In the genomic region with DNA sequence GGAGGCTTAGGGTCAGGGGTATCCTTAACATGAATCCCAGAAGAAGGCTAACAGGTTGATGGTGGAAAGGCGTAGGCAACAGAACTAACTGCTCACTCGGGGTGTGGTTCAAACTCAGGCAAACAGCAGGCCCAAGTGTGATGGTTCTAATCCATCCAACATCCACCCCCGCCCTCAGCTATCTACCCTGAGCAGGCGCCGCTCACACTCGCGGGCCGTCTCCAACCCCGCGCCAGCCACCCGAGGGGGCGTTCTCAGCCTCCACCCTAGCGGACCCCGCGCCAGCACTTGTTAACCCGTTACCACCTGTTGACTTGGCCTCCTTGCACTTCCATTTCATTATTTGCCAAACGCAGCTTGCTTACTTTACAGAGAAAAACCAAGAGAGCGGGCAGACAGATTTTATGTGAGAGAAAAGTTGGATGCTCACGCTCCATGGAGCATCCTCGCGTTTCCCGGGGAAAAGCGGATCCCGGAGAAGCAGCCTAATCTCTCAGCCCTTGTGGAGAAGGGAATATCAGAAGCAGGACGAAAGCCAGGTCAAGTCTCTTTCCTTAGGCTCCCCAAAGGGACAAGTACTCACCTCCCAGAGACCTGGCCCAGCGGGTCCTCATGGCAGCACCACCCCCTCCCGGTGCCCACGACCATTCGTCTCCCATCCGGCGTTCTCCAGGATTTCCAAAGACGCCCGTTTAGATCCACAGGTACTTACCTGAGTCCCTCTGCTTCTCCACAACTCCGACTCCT, we compare ENCODE assay signal across 8 cellular contexts. TPM values are rescaled to one million over a fixed set of nuclear protein-coding genes. Genes with fewer than 3 reads are reported as not detected.
DNase-seq lines count a peak whose midpoint lies in the region; ATAC-seq and TF ChIP-seq lines count a peak whose summit lies in the region.

No MANE protein-coding gene starts in this region.

- intact Hi-C loops in IMR-90 (cut with micrococcal nuclease): no loop called here

- no peak overlapping the region; the same call in 1 of the 2 replicates for H3K23ac ChIP-seq in IMR-90 (ENCODE audit: low read depth, low read length)

- CTCF ChIA-PET in IMR-90 (lab: Yijun Ruan, JAX): no interaction called here

- H4K5ac ChIP-seq in IMR-90 (ENCODE audit: low read depth, low read length): no peak overlapping the region

- H4K20me1 ChIP-seq in IMR-90 (ENCODE audit: insufficient read depth, low read length): no peaks in the 10 kb centered on the region

- H3K9me1 ChIP-seq in IMR-90 (ENCODE audit: insufficient read depth, low read length): no peaks in the 10 kb centered on the region

- ATAC-seq in IMR-90 (ENCODE audit: low read depth): no peak
- ATAC-seq in GM21423 (IDR thresholded peaks at IDR 0.05; ENCODE audit: unreplicated experiment): no peak
- ATAC-seq in HG02870 (IDR thresholded peaks at IDR 0.05; ENCODE audit: unreplicated experiment): no peak

- H3K27me3 Mint-ChIP-seq in type B pancreatic cell: peaks cover 40% of the 10 kb centered on the region

- in situ Hi-C loops in IMR-90 (cut with MboI; ENCODE audit: low sequenced_read_pairs): no loop called here

- no peak overlapping the region for H3K9ac ChIP-seq in IMR-90 (ENCODE audit: low read depth, low read length)

- H3K4me3 ChIP-seq in IMR-90 (ENCODE audit: insufficient read depth, low read depth, low read length): no peak overlapping the region; the same call in 1 of the 2 replicates

- POLR2A ChIA-PET in IMR-90 (lab: Charles Lee; ENCODE audit: unreplicated experiment): no interaction called here

- H2BK20ac ChIP-seq in IMR-90 (ENCODE audit: low read depth, low read length): no peak overlapping the region

- peak overlapping the region; percentile 25 for H2AFZ ChIP-seq in IMR-90 (replicated peaks; ENCODE audit: low read length, poor library complexity)

- no peak overlapping the region for H2BK120ac ChIP-seq in IMR-90 (ENCODE audit: low read depth, low read length)

- no peak for TF ChIP-seq POLR2A in IMR-90 (IDR thresholded peaks at IDR 0.05; ENCODE audit: low read depth, low read length)

- no TSS peak for BruUV-seq in IMR-90 (replicated peaks; lab: Mats Ljungman, UMichigan)

- H3K36me3 Mint-ChIP-seq in type B pancreatic cell: peaks cover 9% of the 10 kb centered on the region

- no peak overlapping the region for H2BK5ac ChIP-seq in IMR-90 (ENCODE audit: low read depth, low read length, poor library complexity, severe bottlenecking)

- H2BK15ac ChIP-seq in IMR-90 (ENCODE audit: low read depth, low read length): no peak overlapping the region

- DNase-seq in Ammon's horn (ENCODE audit: low spot score): peak; percentile 57
- DNase-seq in IMR-90: no peak
- peak; percentile 32 to 42 for DNase-seq in lung microvascular endothelial cell (ENCODE audit: low read depth in 2 of 2)
- DNase-seq in type B pancreatic cell (ENCODE audit: extremely low spot score, unreplicated experiment): no peak
- DNase-seq in RPMI8226: no peak

- TF ChIP-seq RAD21 in IMR-90 (IDR thresholded peaks at IDR 0.05; ENCODE audit: low read length): no peak

- H4K8ac ChIP-seq in IMR-90 (ENCODE audit: low read depth in 2 of 2, low read length in 2 of 2): no peak overlapping the region

- WGBS in IMR-90 (ENCODE audit: extremely low coverage in 2 of 2, insufficient read length in 1 of 2), 2 experiments: 20 to 100% methylated on average over 1 of the region's 34 CpGs

- dilution Hi-C loops in IMR-90 (cut with HindIII; ENCODE audit: low sequenced_read_pairs, unreplicated experiment): no loop called here

- H3K18ac ChIP-seq in IMR-90 (ENCODE audit: low read depth, low read length): no peak overlapping the region

- no peak overlapping the region for H3K4ac ChIP-seq in IMR-90 (ENCODE audit: low read depth, low read length)

- no peak overlapping the region for H3K27ac ChIP-seq in IMR-90 (ENCODE audit: insufficient read depth, low read length)
- H3K27ac ChIP-seq in cingulate gyrus (ENCODE audit: low read depth, low read length): peak overlapping the region; percentile 41

- H3K9me3 Mint-ChIP-seq in type B pancreatic cell: no peaks in the 10 kb centered on the region

- H3K56ac ChIP-seq in IMR-90 (ENCODE audit: extremely low read depth, insufficient read depth, low read length): no peak overlapping the region

- H3K27ac Mint-ChIP-seq in type B pancreatic cell: no peak overlapping the region

- no peak overlapping the region for H2AK5ac ChIP-seq in IMR-90 (ENCODE audit: low read depth, low read length)

- no peak overlapping the region for H3K14ac ChIP-seq in IMR-90 (replicated peaks; ENCODE audit: low read depth, low read length)

- H4K91ac ChIP-seq in IMR-90 (ENCODE audit: insufficient read depth, low read depth, low read length): no peak overlapping the region

- peaks cover 21% of the 10 kb centered on the region for H3K27me3 ChIP-seq in IMR-90 (ENCODE audit: control insufficient read depth, insufficient read depth, low read length)

- peak overlapping the region; percentile 60; the same call in 1 of the 2 replicates for H3K4me2 ChIP-seq in IMR-90 (ENCODE audit: low read depth, low read length)

- H3K4me1 ChIP-seq in IMR-90 (ENCODE audit: control insufficient read depth, insufficient read depth, low read length): no peaks in the 10 kb centered on the region

- H2AK9ac ChIP-seq in IMR-90 (replicated peaks; ENCODE audit: low read depth, low read length, poor library complexity): peak overlapping the region; percentile 60

- no peak for TF ChIP-seq CTCF in IMR-90 (conservative IDR thresholded peaks at IDR 0.05; ENCODE audit: low read depth, low read length)
- TF ChIP-seq CTCF in type B pancreatic cell (conservative IDR thresholded peaks at IDR 0.05): no peak

- no peaks in the 10 kb centered on the region for H3K9me3 ChIP-seq in IMR-90 (ENCODE audit: control insufficient read depth, insufficient read depth, low read length)

- peak overlapping the region; percentile 96 for H3K4me3 Mint-ChIP-seq in type B pancreatic cell

- H3K36me3 ChIP-seq in IMR-90 (ENCODE audit: control insufficient read depth, insufficient read depth, low read length): no peaks in the 10 kb centered on the region

- H3K79me1 ChIP-seq in IMR-90 (ENCODE audit: low read depth in 1 of 2, low read length in 2 of 2): no peaks in the 10 kb centered on the region

- peaks cover 17% of the 10 kb centered on the region for H3K4me1 Mint-ChIP-seq in type B pancreatic cell (ENCODE audit: unreplicated experiment)

TF ChIP-seq in IMR-90, 13 proteins besides CTCF, POLR2A, EP300 and RAD21:
- TF ChIP-seq CHD1 (IDR thresholded peaks at IDR 0.05; ENCODE audit: low read depth, low read length) (no peak), RFX5 (IDR thresholded peaks at IDR 0.05; ENCODE audit: low read depth, low read length) (no peak), MXI1 (IDR thresholded peaks at IDR 0.05; ENCODE audit: borderline replicate concordance, low read depth, low read length) (no peak), MAZ (IDR thresholded peaks at IDR 0.05; ENCODE audit: borderline replicate concordance, low read depth, low read length) (no peak), FOS (IDR thresholded peaks at IDR 0.05; ENCODE audit: low read depth, low read length) (no peak), BHLHE40 (IDR thresholded peaks at IDR 0.05; ENCODE audit: low read depth, low read length) (no peak), RCOR1 (IDR thresholded peaks at IDR 0.05; ENCODE audit: insufficient replicate concordance, low read length) (no peak), NFE2L2 (IDR thresholded peaks at IDR 0.05; ENCODE audit: low read depth, low read length) (no peak), SMC3 (IDR thresholded peaks at IDR 0.05; ENCODE audit: low read depth, low read length) (no peak), CEBPB (IDR thresholded peaks at IDR 0.05; ENCODE audit: low read depth, low read length) (no peak)
- TF ChIP-seq, protein P1, sequence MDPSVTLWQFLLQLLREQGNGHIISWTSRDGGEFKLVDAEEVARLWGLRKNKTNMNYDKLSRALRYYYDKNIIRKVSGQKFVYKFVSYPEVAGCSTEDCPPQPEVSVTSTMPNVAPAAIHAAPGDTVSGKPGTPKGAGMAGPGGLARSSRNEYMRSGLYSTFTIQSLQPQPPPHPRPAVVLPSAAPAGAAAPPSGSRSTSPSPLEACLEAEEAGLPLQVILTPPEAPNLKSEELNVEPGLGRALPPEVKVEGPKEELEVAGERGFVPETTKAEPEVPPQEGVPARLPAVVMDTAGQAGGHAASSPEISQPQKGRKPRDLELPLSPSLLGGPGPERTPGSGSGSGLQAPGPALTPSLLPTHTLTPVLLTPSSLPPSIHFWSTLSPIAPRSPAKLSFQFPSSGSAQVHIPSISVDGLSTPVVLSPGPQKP (IDR thresholded peaks at IDR 0.05; ENCODE audit: borderline replicate concordance, low read depth, low read length): no peak
- TF ChIP-seq, protein P2, sequence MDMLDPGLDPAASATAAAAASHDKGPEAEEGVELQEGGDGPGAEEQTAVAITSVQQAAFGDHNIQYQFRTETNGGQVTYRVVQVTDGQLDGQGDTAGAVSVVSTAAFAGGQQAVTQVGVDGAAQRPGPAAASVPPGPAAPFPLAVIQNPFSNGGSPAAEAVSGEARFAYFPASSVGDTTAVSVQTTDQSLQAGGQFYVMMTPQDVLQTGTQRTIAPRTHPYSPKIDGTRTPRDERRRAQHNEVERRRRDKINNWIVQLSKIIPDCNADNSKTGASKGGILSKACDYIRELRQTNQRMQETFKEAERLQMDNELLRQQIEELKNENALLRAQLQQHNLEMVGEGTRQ (IDR thresholded peaks at IDR 0.05; ENCODE audit: low read depth, low read length): no peak

RNA-seq across cellular contexts. Expression of a gene that starts 0.8 kb away (rescaled TPM):
- 0.36 and 0.56 TPM in 2 replicates for total RNA-seq in IMR-90 (2012; rRNA removed)
- polyA plus RNA-seq in IMR-90 (2012; rRNA removed): 0.46 and 0.59 TPM in 2 replicates
- polyA plus RNA-seq in IMR-90 (2012; cell fraction: cytosol; rRNA removed): 0.13 and 0.37 TPM in 2 replicates
- 0.09 and 0.32 TPM in 2 replicates for polyA plus RNA-seq in IMR-90 (2012; cell fraction: nucleus; rRNA removed; ENCODE audit: low replicate concordance)
- 56.2 and 148 TPM in 2 replicates for total RNA-seq in lung microvascular endothelial cell
- total RNA-seq in type B pancreatic cell (ENCODE audit: low replicate concordance): 10.3 and 16.6 TPM in 2 replicates

RNA-seq across cellular contexts. Expression of a gene that starts 58.5 kb away (rescaled TPM):
- total RNA-seq in IMR-90 (2012; rRNA removed): not detected in 2 replicates
- polyA plus RNA-seq in IMR-90 (2012; rRNA removed): not detected in 2 replicates
- not detected in 2 replicates for polyA plus RNA-seq in IMR-90 (2012; cell fraction: cytosol; rRNA removed)
- polyA plus RNA-seq in IMR-90 (2012; cell fraction: nucleus; rRNA removed; ENCODE audit: low replicate concordance): 0.02 TPM in 1 of 2 replicates, not detected in the other
- 1,427 and 4,891 TPM in 2 replicates for total RNA-seq in lung microvascular endothelial cell
- 0.17 and 4.7 TPM in 2 replicates for total RNA-seq in type B pancreatic cell (ENCODE audit: low replicate concordance)

Comparison
In these comparisons a context has a peak if more than half of its experiments do, and no peak if none do; other contexts are left out.
1. DNase-seq: peak in Ammon's horn (single experiment) and lung microvascular endothelial cell (2 of 2); none in IMR-90 (single experiment), type B pancreatic cell (single experiment) and RPMI8226 (single experiment).
2. RNA of a gene that starts 58.5 kb away (total RNA-seq): 1,427 to 4,891 TPM in lung microvascular endothelial cell; 0.17 to 4.7 TPM in type B pancreatic cell and not detected in IMR-90; every median in the first group is over 100 times any median in the second.